15 cellular contexts compared by ENCODE assay signal in genomic region chr5:154603011-154603410, GRCh38.
DNase-seq lines count a peak whose midpoint lies in the region; ATAC-seq and TF ChIP-seq lines count a peak whose summit lies in the region.
"Had no signal": no experiment of that assay in that cellular context is flagged by ENCODE, and none has a peak within 500 bp of the region (broad histone marks: within the 10 kb centered on the region; RNA-seq: fewer than 3 reads in every experiment).

No MANE protein-coding gene starts in this region.

- no peak for ATAC-seq in WTC11

- H2AK5ac ChIP-seq in neuronal stem cell (ENCODE audit: low read depth, low read length): peak overlapping the region; percentile 29

- no peak overlapping the region for H4K91ac ChIP-seq in neuronal stem cell (ENCODE audit: low read depth, low read length, poor library complexity)

- peak overlapping the region; percentile 29 for H4K8ac ChIP-seq in neuronal stem cell (ENCODE audit: low read depth, low read length)

- H2AFZ ChIP-seq in neuronal stem cell (ENCODE audit: low read length) (no peak overlapping the region), MM.1S (ENCODE audit: low read length) (no peak overlapping the region)
- H2AFZ ChIP-seq: GM23248 had no signal

- POLR2A ChIA-PET in WTC11 (lab: Charles Lee): no interaction called here

- H3K4me3 ChIP-seq in HUES6 (ENCODE audit: low read depth, low read length) (no peak overlapping the region), neuronal stem cell (ENCODE audit: low read length in 2 of 2) (no peak overlapping the region), MM.1S (ENCODE audit: low read length) (no peak overlapping the region)
- H3K4me3 ChIP-seq: GM23248 had no signal

- no peak overlapping the region for H2BK12ac ChIP-seq in neuronal stem cell (ENCODE audit: low read length)

- H3K23ac ChIP-seq in neuronal stem cell (ENCODE audit: low read depth, low read length, poor library complexity): no peak overlapping the region

- no peak overlapping the region for H3K4me3 Mint-ChIP-seq in WTC11
- H3K4me3 Mint-ChIP-seq: CD4-positive, alpha-beta memory T cell had no signal

- H3K4me1 ChIP-seq in HUES6 (ENCODE audit: control insufficient read depth, insufficient read depth, low read length) (peaks cover 39% of the 10 kb centered on the region), neuronal stem cell (ENCODE audit: control insufficient read depth in 2 of 2, insufficient read depth in 1 of 2, low read depth in 1 of 2, low read length in 2 of 2) (peaks cover 0 to 2% of the 10 kb centered on the region in 2 donors), MM.1S (ENCODE audit: low read length) (no peaks in the 10 kb centered on the region)

- H2BK120ac ChIP-seq in neuronal stem cell (ENCODE audit: low read depth, low read length): no peak overlapping the region

- no peak overlapping the region for H3K27ac Mint-ChIP-seq in WTC11
- H3K27ac Mint-ChIP-seq: CD4-positive, alpha-beta memory T cell had no signal

- H3K36me3 Mint-ChIP-seq in WTC11: no peaks in the 10 kb centered on the region
- H3K36me3 Mint-ChIP-seq: CD4-positive, alpha-beta memory T cell had no signal

- no peaks in the 10 kb centered on the region for H3K79me2 ChIP-seq in MM.1S (ENCODE audit: low read length)

- H3K27ac ChIP-seq in HUES6 (ENCODE audit: low read depth, low read length) (peak overlapping the region; percentile 22; the same call in 1 of the 2 replicates), neuronal stem cell (replicated peaks; ENCODE audit: low read length) (no peak overlapping the region), MM.1S (ENCODE audit: low read length) (no peak overlapping the region)
- H3K27ac ChIP-seq: GM23248 had no signal

- no peak overlapping the region for H2BK5ac ChIP-seq in neuronal stem cell (ENCODE audit: low read length)

- H3K27me3 ChIP-seq in HUES6 (ENCODE audit: control insufficient read depth, insufficient read depth, low read length) (peaks cover 11% of the 10 kb centered on the region; the same call in 1 of the 2 replicates), neuronal stem cell (ENCODE audit: control insufficient read depth in 3 of 3, insufficient read depth in 3 of 3, low read depth in 1 of 3, low read length in 3 of 3) (peaks cover 0 to 63% (median 9%) of the 10 kb centered on the region in 3 experiments), MM.1S (replicated peaks; ENCODE audit: insufficient read depth, low read length) (no peaks in the 10 kb centered on the region)

- H3K4me1 Mint-ChIP-seq in WTC11: peaks cover 14% of the 10 kb centered on the region

- no peaks in the 10 kb centered on the region for H3K9me2 ChIP-seq in MM.1S (replicated peaks; ENCODE audit: insufficient read depth, low read length)

- CTCF ChIA-PET in WTC11 (lab: Charles Lee): interaction anchor here (0.8 to 1.9 kb wide), 6 partner anchors 29 to 530 kb away, joined by 3 to 11 read pairs (median 4); no protein-coding TSS in a partner anchor

- no peak overlapping the region for H3K4ac ChIP-seq in neuronal stem cell (ENCODE audit: low read length)

- H3K9me3 ChIP-seq in HUES6 (ENCODE audit: control insufficient read depth, insufficient read depth, low read depth, low read length) (no peaks in the 10 kb centered on the region), neuronal stem cell (replicated peaks in 1 of 2; ENCODE audit: control insufficient read depth in 2 of 2, insufficient read depth in 1 of 2, low read depth in 1 of 2, low read length in 2 of 2) (no peaks in the 10 kb centered on the region), MM.1S (replicated peaks; ENCODE audit: insufficient read depth, low read length) (no peaks in the 10 kb centered on the region)

- H3K9ac ChIP-seq in HUES6 (ENCODE audit: low read length) (no peak overlapping the region), neuronal stem cell (ENCODE audit: low read depth, low read length, poor library complexity) (peak overlapping the region; percentile 6), MM.1S (ENCODE audit: low read length) (no peak overlapping the region)
- H3K9ac ChIP-seq: GM23248 had no signal

- no peaks in the 10 kb centered on the region for H4K20me1 ChIP-seq in MM.1S (ENCODE audit: insufficient read depth, low read length)

- no CpG with 5 or more reads among the region's 1 CpG for WGBS in neuronal stem cell (ENCODE audit: extremely low coverage in 2 of 2, insufficient read length in 2 of 2, insufficient replicate concordance in 1 of 2), 2 donors

- no peaks in the 10 kb centered on the region for H3K9me3 Mint-ChIP-seq in WTC11

- H3F3A ChIP-seq in MM.1S (ENCODE audit: insufficient read depth, low read length): no peaks in the 10 kb centered on the region

- DNase-seq in islet precursor cell: peak; percentile 66
- DNase-seq in neuronal stem cell (ENCODE audit: low spot score): no peak
- DNase-seq in WTC11 (ENCODE audit: low spot score): no peak
- DNase-seq in SIG-M5 (lab: John Stamatoyannopoulos, UW): no peak
- DNase-seq in MM.1S: no peak
- DNase-seq: C1 segment of cervical spinal cord; Calu3; CD4-positive, alpha-beta memory T cell; COR-L47; DMS53; DMS79 treated with DMSO at 0.1 percent for 48 hours; GM23248; H7; HCEC 1CT had no signal

- H3K18ac ChIP-seq in neuronal stem cell (ENCODE audit: low read length): no peak overlapping the region

- H3K36me3 ChIP-seq in HUES6 (ENCODE audit: control insufficient read depth, insufficient read depth, low read length) (no peaks in the 10 kb centered on the region), neuronal stem cell (replicated peaks in 1 of 2; ENCODE audit: control insufficient read depth in 2 of 2, insufficient read depth in 2 of 2, low read length in 2 of 2) (no peaks in the 10 kb centered on the region), MM.1S (replicated peaks; ENCODE audit: insufficient read depth, low read length) (no peaks in the 10 kb centered on the region)

- no peak overlapping the region for H3K4me2 ChIP-seq in neuronal stem cell (ENCODE audit: insufficient read depth, low read length, poor library complexity, severe bottlenecking)
- no peak overlapping the region for H3K4me2 ChIP-seq in MM.1S (ENCODE audit: low read depth, low read length)

- no peaks in the 10 kb centered on the region for H3K79me1 ChIP-seq in neuronal stem cell (ENCODE audit: low read depth, low read length)

- no peak overlapping the region for H3K14ac ChIP-seq in neuronal stem cell (ENCODE audit: low read length)

- peaks cover 38% of the 10 kb centered on the region for H3K27me3 Mint-ChIP-seq in WTC11 (ENCODE audit: low read depth)

- no peak overlapping the region for H2BK15ac ChIP-seq in neuronal stem cell (ENCODE audit: low read length)

- TF ChIP-seq CTCF in WTC11 (IDR thresholded peaks at IDR 0.05) (no peak), MM.1S (IDR thresholded peaks at IDR 0.05; ENCODE audit: low read length) (no peak)

TF ChIP-seq in WTC11, 78 proteins besides CTCF, POLR2A, EP300 and RAD21 (continues in another document):
- TF ChIP-seq SMAD4 (CRISPR knock-in tag; IDR thresholded peaks at IDR 0.05) (no peak), ELF4 (CRISPR knock-in tag; IDR thresholded peaks at IDR 0.05; ENCODE audit: low read depth) (no peak), FOXP4 (CRISPR knock-in tag; IDR thresholded peaks at IDR 0.05) (no peak), RORB (CRISPR knock-in tag; IDR thresholded peaks at IDR 0.05) (no peak), IRF2 (CRISPR knock-in tag; IDR thresholded peaks at IDR 0.05; ENCODE audit: borderline replicate concordance, low read depth) (no peak), HMGXB4 (CRISPR knock-in tag; IDR thresholded peaks at IDR 0.05) (no peak), ZNF263 (CRISPR knock-in tag; IDR thresholded peaks at IDR 0.05; ENCODE audit: low read depth) (no peak), GRHL2 (CRISPR knock-in tag; IDR thresholded peaks at IDR 0.05; ENCODE audit: insufficient replicate concordance, severe bottlenecking) (no peak), ESRRA (CRISPR knock-in tag; IDR thresholded peaks at IDR 0.05; ENCODE audit: borderline replicate concordance) (no peak), ZNF232 (CRISPR knock-in tag; IDR thresholded peaks at IDR 0.05) (no peak), MYBL2 (CRISPR knock-in tag; IDR thresholded peaks at IDR 0.05) (no peak), CREB1 (CRISPR knock-in tag; IDR thresholded peaks at IDR 0.05) (no peak), SMAD3 (CRISPR knock-in tag; IDR thresholded peaks at IDR 0.05; ENCODE audit: borderline replicate concordance) (no peak), ZNF121 (CRISPR knock-in tag; IDR thresholded peaks at IDR 0.05) (no peak), TCF7 (CRISPR knock-in tag; IDR thresholded peaks at IDR 0.05; ENCODE audit: low read depth) (no peak)
